18 cellular contexts compared by ENCODE assay signal in genomic region chr5:34863947-34864346, GRCh38. TPM values are rescaled to one million over a fixed set of nuclear protein-coding genes. Genes with fewer than 3 reads are reported as not detected.
"Had no signal": no experiment of that assay in that cellular context is flagged by ENCODE, and none has a peak within 500 bp of the region (broad histone marks: within the 10 kb centered on the region; RNA-seq: fewer than 3 reads in every experiment).

No MANE protein-coding gene starts in this region.

- H3K4me1 ChIP-seq: prostate gland had no signal

- ATAC-seq: activated CD4-positive, alpha-beta T cell treated with anti-CD3 and anti-CD28 coated beads for 36 hours; left cardiac atrium; lower lobe of right lung; naive thymus-derived CD4-positive, alpha-beta T cell; stimulated activated naive B cell treated with anti-CD40 and anti-IgM and Interleukin-4, amounts not matched to agents 10 μg/mL and 1 μg/mL and 100 μg/mL, for 72 hours had no signal

- DNase-seq: activated CD4-positive, alpha-beta memory T cell treated with anti-CD3 and anti-CD28 coated beads, Interleukin-2, amount 10 ng/mL, durations not matched to agents 7 days and 5 days; activated CD4-positive, alpha-beta T cell treated with anti-CD3 and anti-CD28 coated beads for 36 hours; activated gamma-delta T cell; activated naive CD8-positive, alpha-beta T cell treated with anti-CD3 and anti-CD28 coated beads for 36 hours; activated T-cell treated with anti-CD3 and anti-CD28 coated beads, Interleukin-2, amount 50 U/mL, for 48 hours; anterior cingulate cortex; cerebellar nuclear complex; foreskin melanocyte; heart right ventricle; left cardiac atrium; lower lobe of right lung; naive thymus-derived CD4-positive, alpha-beta T cell; stimulated activated CD4-positive, alpha-beta T cell treated with anti-CD3 and anti-CD28 coated beads, Interleukin-2, amount 100 ng/mL, for 24 hours; stimulated activated naive B cell treated with anti-CD40 and anti-IgM and Interleukin-4, amounts not matched to agents 10 μg/mL and 1 μg/mL and 100 μg/mL, for 72 hours; trophoblast cell had no signal

- H3K9me3 ChIP-seq: heart right ventricle, lower lobe of right lung, prostate gland had no signal

- H3K27ac ChIP-seq: heart right ventricle, lower lobe of right lung, prostate gland, VCaP had no signal

- H3K4me3 ChIP-seq: heart right ventricle, lower lobe of right lung, prostate gland had no signal

- H3K27me3 ChIP-seq: heart right ventricle had no signal

- H3K36me3 ChIP-seq: heart right ventricle, lower lobe of right lung had no signal

RNA-seq across cellular contexts. Expression of gene TTC23L, which starts 25.0 kb away (rescaled TPM):
- total RNA-seq: activated CD4-positive, alpha-beta memory T cell treated with anti-CD3 and anti-CD28 coated beads, Interleukin-2, amount 10 ng/mL, durations not matched to agents 7 days and 5 days; left cardiac atrium; subcutaneous adipose tissue had no signal
- polyA plus RNA-seq: naive thymus-derived CD4-positive, alpha-beta T cell had no signal
